Comparison of ENCODE assay signal across 26 cellular contexts in the genomic region with DNA sequence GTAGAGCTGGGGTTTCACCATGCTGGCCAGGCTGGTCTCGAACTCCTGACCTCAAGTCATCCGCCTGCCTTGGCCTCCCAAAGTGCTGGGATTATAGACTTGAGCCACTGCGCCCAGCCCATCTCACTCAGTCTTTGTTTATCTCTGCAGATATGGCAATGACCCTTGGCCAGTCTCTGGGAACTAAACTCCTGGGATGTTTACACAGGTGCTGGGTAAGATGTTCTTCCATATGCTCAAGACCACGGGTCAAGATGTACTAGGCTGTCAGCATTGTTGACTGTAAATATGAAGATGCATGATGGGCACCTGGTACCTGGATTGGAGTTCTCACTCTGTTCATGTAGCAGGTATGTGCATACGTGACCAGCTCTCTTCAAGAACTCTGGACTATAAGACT. TPM values are rescaled to one million over a fixed set of nuclear protein-coding genes. Genes with fewer than 3 reads are reported as not detected.
DNase-seq lines count a peak whose midpoint lies in the region; ATAC-seq, FAIRE-seq and TF ChIP-seq lines count a peak whose summit lies in the region.
"Had no signal": no experiment of that assay in that cellular context is flagged by ENCODE, and none has a peak within 500 bp of the region (broad histone marks: within the 10 kb centered on the region; RNA-seq: fewer than 3 reads in every experiment).

No MANE protein-coding gene starts in this region.

- TF ChIP-seq CTCF in pancreas (IDR thresholded peaks at IDR 0.05) (no peak), CD14-positive monocyte (IDR thresholded peaks at IDR 0.05) (no peak)

- no peaks in the 10 kb centered on the region for H3K36me3 Mint-ChIP-seq in CD14-positive monocyte
- H3K36me3 Mint-ChIP-seq: CD4-positive, CD25-positive, alpha-beta regulatory T cell; CD8-positive, alpha-beta memory T cell had no signal

- peaks cover 23 to 39% (median 38%) of the 10 kb centered on the region in 7 donors for H3K9me3 Mint-ChIP-seq in CD14-positive monocyte

- no peaks in the 10 kb centered on the region for H3K4me1 ChIP-seq in pancreas
- H3K4me1 ChIP-seq: A549; BLaER1 treated with 17β-estradiol and CSF1 and Interleukin-3, amounts not matched to agents 10 nM and 100 nM had no signal

- no peaks in the 10 kb centered on the region for H3K27me3 ChIP-seq in pancreas
- H3K27me3 ChIP-seq: BLaER1 treated with 17β-estradiol and CSF1 and Interleukin-3, amounts not matched to agents 10 nM and 100 nM had no signal

- H3K27ac Mint-ChIP-seq in CD14-positive monocyte, result no peak overlapping the region
- H3K27ac Mint-ChIP-seq: B cell; CD4-positive, alpha-beta memory T cell; CD4-positive, CD25-positive, alpha-beta regulatory T cell; CD8-positive, alpha-beta memory T cell had no signal

- no peak overlapping the region for H3K27ac ChIP-seq in pancreas
- H3K27ac ChIP-seq: 22Rv1; A549; BLaER1 treated with 17β-estradiol and CSF1 and Interleukin-3, amounts not matched to agents 10 nM and 100 nM; C4-2B had no signal

- peaks cover 2 to 9% (median 4%) of the 10 kb centered on the region in 3 donors for H3K27me3 Mint-ChIP-seq in CD14-positive monocyte (ENCODE audit: low read depth in 3 of 3)

- H3K36me3 ChIP-seq in pancreas, result no peaks in the 10 kb centered on the region

- no peak overlapping the region for H3K4me3 ChIP-seq in pancreas
- H3K4me3 ChIP-seq: A549; BLaER1 treated with 17β-estradiol and CSF1 and Interleukin-3, amounts not matched to agents 10 nM and 100 nM; GM12878 had no signal

- no peaks in the 10 kb centered on the region for H3K9me3 ChIP-seq in pancreas

- peak in 3 of 4 donors; percentile 64 to 78 (median 69) for ATAC-seq in pancreas
- ATAC-seq: A549, GM12878 had no signal

- no peak for FAIRE-seq in pancreas (lab: Jason Lieb, UNC)
- FAIRE-seq: A549, GM12878, GM12892, GM18507 had no signal

- whole genome bisulfite sequencing in pancreas, 2 donors, result 25 to 43% methylated on average over 5 of the region's 5 CpGs

- no peak overlapping the region for H3K4me3 Mint-ChIP-seq in CD14-positive monocyte
- H3K4me3 Mint-ChIP-seq: B cell; CD4-positive, alpha-beta memory T cell; CD4-positive, CD25-positive, alpha-beta regulatory T cell; CD8-positive, alpha-beta memory T cell had no signal

- no peaks in the 10 kb centered on the region for H3K4me1 Mint-ChIP-seq in CD14-positive monocyte
- H3K4me1 Mint-ChIP-seq: B cell; CD4-positive, alpha-beta memory T cell; CD4-positive, CD25-positive, alpha-beta regulatory T cell; CD8-positive, alpha-beta memory T cell had no signal

- peak; percentile 38 for DNase-seq in HT-29 (ENCODE audit: low spot score)
- DNase-seq in NCI-H69 (lab: John Stamatoyannopoulos, UW), result peak; percentile 9
- DNase-seq in pancreas, result peak in 1 of 6 donors; percentile 15
- DNase-seq in RKO (ENCODE audit: low spot score), result no peak
- DNase-seq in CD14-positive monocyte (ENCODE audit: low spot score), result no peak
- DNase-seq in Kasumi-1 (lab: John Stamatoyannopoulos, UW), result no peak
- DNase-seq: AML-193; CD4-positive, alpha-beta memory T cell; CD4-positive, CD25-positive, alpha-beta regulatory T cell; CD8-positive, alpha-beta memory T cell; COR-L47; DMS 273 treated with DMSO at 0.1 percent for 48 hours; DMS153; DMS53; DMS79; DND-41; EL; GDM1 had no signal

- intact Hi-C loops in pancreas (cut with DNase I), result no loop called here
- intact Hi-C loops in CD14-positive monocyte (cut with micrococcal nuclease), result no loop called here

RNA-seq across cellular contexts. Expression of a gene that starts 35.8 kb away (rescaled TPM):
- total RNA-seq in HT-29 (2014; rRNA removed; shearing (Covaris generic)), result 18.9 and 25.1 TPM in 2 replicates
- 1 to 10 TPM; 3.7 to 6.3 (median 4.2) TPM for total RNA-seq in pancreas
- 1 to 10 TPM; 1.9 to 2.8 TPM for polyA plus RNA-seq in pancreas
- polyA plus RNA-seq in CD14-positive monocyte, result 1 to 10 TPM in 1 of 2 donors, under 1 TPM in 1; 0.73 to 1.6 TPM

RNA-seq across cellular contexts. Expression of a gene that starts 36.5 kb away (rescaled TPM):
- total RNA-seq in HT-29 (2014; rRNA removed; shearing (Covaris generic)), result 46.1 and 47.7 TPM in 2 replicates
- total RNA-seq in pancreas, result 10 to 100 TPM; 14.4 to 32.4 (median 18.2) TPM
- polyA plus RNA-seq in pancreas (10 to 100 TPM; 16.8 to 17.4 TPM), CD14-positive monocyte (10 to 100 TPM; 46.8 to 47.3 TPM)

Comparison
In these comparisons a context has a peak if more than half of its experiments do, and no peak if none do; other contexts are left out.
1. DNase-seq: peak in HT-29 (single experiment) and NCI-H69 (single experiment); none in RKO (single experiment), CD14-positive monocyte (single experiment) and Kasumi-1 (0 of 2).